In the genomic region with DNA sequence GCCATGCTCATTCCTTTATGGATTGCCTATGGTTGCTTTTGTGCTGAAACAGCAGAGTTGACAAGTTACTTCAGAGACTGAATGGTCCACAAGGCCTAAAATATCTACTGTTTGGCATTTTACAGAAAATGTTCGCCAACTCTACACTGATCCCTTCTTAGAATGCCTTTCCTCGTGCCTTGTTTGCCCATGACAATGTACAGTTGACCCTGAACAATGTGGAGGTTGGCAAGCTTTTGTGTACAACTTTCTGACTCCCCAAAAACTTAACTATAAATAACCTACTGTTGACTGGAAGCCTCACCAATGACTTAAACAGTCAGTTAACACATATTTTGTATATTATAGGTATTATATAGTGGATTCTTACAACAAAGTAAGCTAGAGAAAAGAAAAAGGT, we compare ENCODE assay signal across 6 cellular contexts.
"Had no signal": no experiment of that assay in that cellular context is flagged by ENCODE, and none has a peak within 500 bp of the region (broad histone marks: within the 10 kb centered on the region; RNA-seq: fewer than 3 reads in every experiment).

No MANE protein-coding gene starts in this region.

- DNase-seq: IMR-90, KBM-7 had no signal

- ATAC-seq: HepG2, K562 had no signal

- H3K4me3 Mint-ChIP-seq: IgD-negative memory B cell had no signal

- H3K4me3 ChIP-seq: K562 had no signal

- H3K4me1 Mint-ChIP-seq: IgD-negative memory B cell had no signal

- H3K36me3 Mint-ChIP-seq: IgD-negative memory B cell had no signal

- H3K27ac ChIP-seq: HL-60 had no signal

- H3K9me3 Mint-ChIP-seq: IgD-negative memory B cell had no signal

- H3K27ac Mint-ChIP-seq: IgD-negative memory B cell had no signal
